ENCODE assay signal across 1 cellular context in the genomic region with DNA sequence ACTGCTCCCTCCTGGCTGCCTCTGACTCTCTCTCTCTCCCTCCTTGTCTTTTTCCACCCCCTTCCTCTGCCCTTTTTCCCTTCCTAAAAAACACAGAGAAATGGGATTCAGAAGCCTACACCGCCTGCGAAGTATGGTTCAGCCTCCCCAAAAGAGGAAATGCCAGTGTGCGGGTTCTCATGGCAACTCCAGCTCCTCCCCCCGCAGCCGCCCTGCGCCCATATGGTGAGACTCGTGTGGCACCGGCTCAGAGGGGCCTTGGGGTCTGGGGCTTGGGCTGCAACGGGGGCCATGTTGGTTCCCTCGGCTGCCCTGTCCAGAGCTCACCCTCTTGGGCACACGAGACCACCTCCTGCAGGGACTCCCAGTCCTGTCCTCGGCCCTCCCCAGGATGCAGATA.
TF ChIP-seq lines count a peak whose summit lies in the region.

No MANE protein-coding gene starts in this region.

TF ChIP-seq in H1, 55 proteins besides CTCF, POLR2A, EP300 and RAD21 (continued from another document):
- TF ChIP-seq, protein P1, sequence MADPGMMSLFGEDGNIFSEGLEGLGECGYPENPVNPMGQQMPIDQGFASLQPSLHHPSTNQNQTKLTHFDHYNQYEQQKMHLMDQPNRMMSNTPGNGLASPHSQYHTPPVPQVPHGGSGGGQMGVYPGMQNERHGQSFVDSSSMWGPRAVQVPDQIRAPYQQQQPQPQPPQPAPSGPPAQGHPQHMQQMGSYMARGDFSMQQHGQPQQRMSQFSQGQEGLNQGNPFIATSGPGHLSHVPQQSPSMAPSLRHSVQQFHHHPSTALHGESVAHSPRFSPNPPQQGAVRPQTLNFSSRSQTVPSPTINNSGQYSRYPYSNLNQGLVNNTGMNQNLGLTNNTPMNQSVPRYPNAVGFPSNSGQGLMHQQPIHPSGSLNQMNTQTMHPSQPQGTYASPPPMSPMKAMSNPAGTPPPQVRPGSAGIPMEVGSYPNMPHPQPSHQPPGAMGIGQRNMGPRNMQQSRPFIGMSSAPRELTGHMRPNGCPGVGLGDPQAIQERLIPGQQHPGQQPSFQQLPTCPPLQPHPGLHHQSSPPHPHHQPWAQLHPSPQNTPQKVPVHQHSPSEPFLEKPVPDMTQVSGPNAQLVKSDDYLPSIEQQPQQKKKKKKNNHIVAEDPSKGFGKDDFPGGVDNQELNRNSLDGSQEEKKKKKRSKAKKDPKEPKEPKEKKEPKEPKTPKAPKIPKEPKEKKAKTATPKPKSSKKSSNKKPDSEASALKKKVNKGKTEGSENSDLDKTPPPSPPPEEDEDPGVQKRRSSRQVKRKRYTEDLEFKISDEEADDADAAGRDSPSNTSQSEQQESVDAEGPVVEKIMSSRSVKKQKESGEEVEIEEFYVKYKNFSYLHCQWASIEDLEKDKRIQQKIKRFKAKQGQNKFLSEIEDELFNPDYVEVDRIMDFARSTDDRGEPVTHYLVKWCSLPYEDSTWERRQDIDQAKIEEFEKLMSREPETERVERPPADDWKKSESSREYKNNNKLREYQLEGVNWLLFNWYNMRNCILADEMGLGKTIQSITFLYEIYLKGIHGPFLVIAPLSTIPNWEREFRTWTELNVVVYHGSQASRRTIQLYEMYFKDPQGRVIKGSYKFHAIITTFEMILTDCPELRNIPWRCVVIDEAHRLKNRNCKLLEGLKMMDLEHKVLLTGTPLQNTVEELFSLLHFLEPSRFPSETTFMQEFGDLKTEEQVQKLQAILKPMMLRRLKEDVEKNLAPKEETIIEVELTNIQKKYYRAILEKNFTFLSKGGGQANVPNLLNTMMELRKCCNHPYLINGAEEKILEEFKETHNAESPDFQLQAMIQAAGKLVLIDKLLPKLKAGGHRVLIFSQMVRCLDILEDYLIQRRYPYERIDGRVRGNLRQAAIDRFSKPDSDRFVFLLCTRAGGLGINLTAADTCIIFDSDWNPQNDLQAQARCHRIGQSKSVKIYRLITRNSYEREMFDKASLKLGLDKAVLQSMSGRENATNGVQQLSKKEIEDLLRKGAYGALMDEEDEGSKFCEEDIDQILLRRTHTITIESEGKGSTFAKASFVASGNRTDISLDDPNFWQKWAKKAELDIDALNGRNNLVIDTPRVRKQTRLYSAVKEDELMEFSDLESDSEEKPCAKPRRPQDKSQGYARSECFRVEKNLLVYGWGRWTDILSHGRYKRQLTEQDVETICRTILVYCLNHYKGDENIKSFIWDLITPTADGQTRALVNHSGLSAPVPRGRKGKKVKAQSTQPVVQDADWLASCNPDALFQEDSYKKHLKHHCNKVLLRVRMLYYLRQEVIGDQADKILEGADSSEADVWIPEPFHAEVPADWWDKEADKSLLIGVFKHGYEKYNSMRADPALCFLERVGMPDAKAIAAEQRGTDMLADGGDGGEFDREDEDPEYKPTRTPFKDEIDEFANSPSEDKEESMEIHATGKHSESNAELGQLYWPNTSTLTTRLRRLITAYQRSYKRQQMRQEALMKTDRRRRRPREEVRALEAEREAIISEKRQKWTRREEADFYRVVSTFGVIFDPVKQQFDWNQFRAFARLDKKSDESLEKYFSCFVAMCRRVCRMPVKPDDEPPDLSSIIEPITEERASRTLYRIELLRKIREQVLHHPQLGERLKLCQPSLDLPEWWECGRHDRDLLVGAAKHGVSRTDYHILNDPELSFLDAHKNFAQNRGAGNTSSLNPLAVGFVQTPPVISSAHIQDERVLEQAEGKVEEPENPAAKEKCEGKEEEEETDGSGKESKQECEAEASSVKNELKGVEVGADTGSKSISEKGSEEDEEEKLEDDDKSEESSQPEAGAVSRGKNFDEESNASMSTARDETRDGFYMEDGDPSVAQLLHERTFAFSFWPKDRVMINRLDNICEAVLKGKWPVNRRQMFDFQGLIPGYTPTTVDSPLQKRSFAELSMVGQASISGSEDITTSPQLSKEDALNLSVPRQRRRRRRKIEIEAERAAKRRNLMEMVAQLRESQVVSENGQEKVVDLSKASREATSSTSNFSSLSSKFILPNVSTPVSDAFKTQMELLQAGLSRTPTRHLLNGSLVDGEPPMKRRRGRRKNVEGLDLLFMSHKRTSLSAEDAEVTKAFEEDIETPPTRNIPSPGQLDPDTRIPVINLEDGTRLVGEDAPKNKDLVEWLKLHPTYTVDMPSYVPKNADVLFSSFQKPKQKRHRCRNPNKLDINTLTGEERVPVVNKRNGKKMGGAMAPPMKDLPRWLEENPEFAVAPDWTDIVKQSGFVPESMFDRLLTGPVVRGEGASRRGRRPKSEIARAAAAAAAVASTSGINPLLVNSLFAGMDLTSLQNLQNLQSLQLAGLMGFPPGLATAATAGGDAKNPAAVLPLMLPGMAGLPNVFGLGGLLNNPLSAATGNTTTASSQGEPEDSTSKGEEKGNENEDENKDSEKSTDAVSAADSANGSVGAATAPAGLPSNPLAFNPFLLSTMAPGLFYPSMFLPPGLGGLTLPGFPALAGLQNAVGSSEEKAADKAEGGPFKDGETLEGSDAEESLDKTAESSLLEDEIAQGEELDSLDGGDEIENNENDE (IDR thresholded peaks at IDR 0.05; ENCODE audit: insufficient replicate concordance, low read length): no peak
